Comparison of ENCODE assay signal across 24 cellular contexts in the genomic region with DNA sequence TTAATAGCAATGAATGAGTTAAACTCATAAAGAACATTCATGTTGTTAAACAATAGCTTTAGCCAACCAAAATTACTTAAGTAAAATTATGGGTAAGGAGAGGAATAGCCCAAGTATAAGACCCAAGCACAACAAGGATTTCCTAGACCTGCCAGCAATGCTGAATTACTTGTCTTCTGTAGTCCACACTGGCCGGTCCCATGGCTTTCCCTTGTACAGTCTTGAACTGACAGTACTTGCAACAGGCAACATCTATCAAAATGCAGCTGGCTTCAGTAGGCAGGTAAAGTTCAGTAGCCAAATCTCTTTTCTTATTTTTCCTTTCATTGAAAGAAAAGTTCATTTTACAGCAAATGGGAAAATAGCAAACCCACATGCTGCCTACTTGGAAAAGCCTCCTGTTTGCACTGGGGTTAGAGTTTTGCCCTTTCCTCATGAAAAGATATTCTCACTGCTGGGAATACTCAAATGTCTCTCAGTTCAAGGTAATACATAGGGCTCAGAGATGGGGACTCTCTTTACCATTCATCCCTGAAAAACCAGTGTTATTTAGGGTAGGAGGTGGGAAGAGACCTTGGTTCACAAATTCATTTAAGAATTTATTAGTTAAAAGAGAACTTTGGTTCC.
A peak's percentile ranks its signal among the peaks of the same experiment; 100 is the strongest.
DNase-seq lines count a peak whose midpoint lies in the region; ATAC-seq, FAIRE-seq and TF ChIP-seq lines count a peak whose summit lies in the region.
"Had no signal": no experiment of that assay in that cellular context is flagged by ENCODE, and none has a peak within 500 bp of the region (broad histone marks: within the 10 kb centered on the region; RNA-seq: fewer than 3 reads in every experiment).

No MANE protein-coding gene starts in this region.

- DNase-seq in HepG2 (ENCODE audit: low spot score) (no peak), Karpas-422 (no peak), right lobe of liver (no peak), T-helper 9 cell (no peak), esophagus muscularis mucosa (ENCODE audit: extremely low spot score) (no peak), COR-L47 (lab: John Stamatoyannopoulos, UW) (no peak)
- DNase-seq: AML-193; CD4-positive, alpha-beta T cell; CD8-positive, alpha-beta T cell; DMS 273 treated with DMSO at 0.1 percent for 48 hours; DMS153; DMS53; DMS79; DND-41; EL; GDM1 had no signal

- TF ChIP-seq EP300 in HepG2 (IDR thresholded peaks at IDR 0.05; ENCODE audit: low read depth in 2 of 2, low read length in 2 of 2) (no peak), HepG2 (CRISPR knock-in tag; IDR thresholded peaks at IDR 0.05; ENCODE audit: borderline replicate concordance) (no peak), esophagus muscularis mucosa (IDR thresholded peaks at IDR 0.05) (no peak)

- H2AFZ ChIP-seq in HepG2 (ENCODE audit: low read length) (no peak overlapping the region), Karpas-422 (ENCODE audit: low read length) (0 out of 2 replicates have a peak overlapping the region, but pooled peaks have one; percentile 44)

- POLR2A ChIA-PET in HepG2 (lab: Yijun Ruan, JAX): no interaction called here

- H3K4me3 ChIP-seq in liver (ENCODE audit: low read depth in 1 of 3, low read length in 3 of 3) (no peak overlapping the region), HepG2 (replicated peaks in 1 of 3; ENCODE audit: insufficient read depth in 1 of 3, low read depth in 2 of 3, low read length in 3 of 3) (no peak overlapping the region), Karpas-422 (ENCODE audit: low read length) (no peak overlapping the region), right lobe of liver (no peak overlapping the region), esophagus muscularis mucosa (no peak overlapping the region)
- H3K4me3 ChIP-seq: A549; BLaER1 treated with 17β-estradiol and CSF1 and Interleukin-3, amounts not matched to agents 10 nM and 100 nM; GM12878 had no signal

- no peak for ATAC-seq in HepG2
- peak; percentile 23 to 68 (median 54) for ATAC-seq in right lobe of liver
- ATAC-seq: A549; CD8-positive, alpha-beta T cell; GM12878 had no signal

- no peaks in the 10 kb centered on the region for H3K79me2 ChIP-seq in HepG2 (ENCODE audit: insufficient read depth, low read length)
- no peaks in the 10 kb centered on the region for H3K79me2 ChIP-seq in Karpas-422 (ENCODE audit: low read length)

- TF ChIP-seq POLR2A in HepG2 (IDR thresholded peaks at IDR 0.05; ENCODE audit: insufficient read depth in 1 of 2, low read depth in 2 of 2, low read length in 2 of 2) (no peak), right lobe of liver (IDR thresholded peaks at IDR 0.05) (no peak), esophagus muscularis mucosa (IDR thresholded peaks at IDR 0.05; ENCODE audit: low read depth) (no peak)

- CTCF ChIA-PET in HepG2 (lab: Yijun Ruan, JAX; ENCODE audit: low intra/inter-chr PET ratio, low total read pairs): no interaction called here

- intact Hi-C loops in HepG2 (cut with micrococcal nuclease; ENCODE audit: unreplicated experiment) (no loop called here), right lobe of liver (cut with DNase I) (no loop called here), esophagus muscularis mucosa (cut with DNase I) (no loop called here)

- no peaks in the 10 kb centered on the region for H3K9me3 ChIP-seq in liver (ENCODE audit: control insufficient read depth in 4 of 4, low read length in 3 of 4)
- H3K9me3 ChIP-seq in HepG2 (ENCODE audit: low read length): peaks cover 19% of the 10 kb centered on the region; the same call in 1 of the 2 replicates
- H3K9me3 ChIP-seq in Karpas-422 (ENCODE audit: low read length): no peaks in the 10 kb centered on the region
- H3K9me3 ChIP-seq in right lobe of liver: no peaks in the 10 kb centered on the region
- no peaks in the 10 kb centered on the region for H3K9me3 ChIP-seq in esophagus muscularis mucosa
- H3K9me3 ChIP-seq: A549; BLaER1 treated with 17β-estradiol and CSF1 and Interleukin-3, amounts not matched to agents 10 nM and 100 nM had no signal

- H3K9me2 ChIP-seq in Karpas-422 (replicated peaks; ENCODE audit: insufficient read depth, low read length): no peaks in the 10 kb centered on the region

- H3K9ac ChIP-seq in liver (ENCODE audit: low read depth in 1 of 2, low read length in 2 of 2) (no peak overlapping the region), HepG2 (ENCODE audit: insufficient read depth, low read depth, low read length) (no peak overlapping the region), Karpas-422 (ENCODE audit: low read length) (no peak overlapping the region)
- H3K9ac ChIP-seq: BLaER1 treated with 17β-estradiol and CSF1 and Interleukin-3, amounts not matched to agents 10 nM and 100 nM had no signal

- 85% methylated on average over 1 of the region's 1 CpG for WGBS in liver
- WGBS in HepG2 (ENCODE audit: low lambda C conversion rate): 50% methylated on average over 1 of the region's 1 CpG
- 88% methylated on average over 1 of the region's 1 CpG for WGBS in right lobe of liver (ENCODE audit: insufficient coverage, low coverage, low lambda C conversion rate, missing lambda C conversion rate)
- WGBS in esophagus muscularis mucosa: 95% methylated on average over 1 of the region's 1 CpG

- TF ChIP-seq RAD21 in liver (IDR thresholded peaks at IDR 0.05) (no peak), HepG2 (CRISPR knock-in tag; IDR thresholded peaks at IDR 0.05) (no peak)

- no peaks in the 10 kb centered on the region for H3K36me3 ChIP-seq in liver (ENCODE audit: control insufficient read depth in 4 of 4, insufficient read depth in 3 of 4, low read depth in 1 of 4, low read length in 3 of 4)
- H3K36me3 ChIP-seq in HepG2 (replicated peaks in 1 of 2; ENCODE audit: control insufficient read depth in 1 of 2, insufficient read depth in 2 of 2, low read length in 2 of 2): no peaks in the 10 kb centered on the region
- no peaks in the 10 kb centered on the region for H3K36me3 ChIP-seq in Karpas-422 (ENCODE audit: insufficient read depth, low read length)
- no peaks in the 10 kb centered on the region for H3K36me3 ChIP-seq in right lobe of liver
- H3K36me3 ChIP-seq in esophagus muscularis mucosa: no peaks in the 10 kb centered on the region
- H3K36me3 ChIP-seq: BLaER1 treated with 17β-estradiol and CSF1 and Interleukin-3, amounts not matched to agents 10 nM and 100 nM had no signal

- H3K27ac ChIP-seq in liver (ENCODE audit: low read depth in 1 of 2, low read length in 2 of 2): no peak overlapping the region
- H3K27ac ChIP-seq in HepG2 (ENCODE audit: extremely low read length, insufficient read depth, low read length): no peak overlapping the region
- H3K27ac ChIP-seq in Karpas-422 (ENCODE audit: low read length): no peak overlapping the region
- H3K27ac ChIP-seq in right lobe of liver: no peak overlapping the region
- no peak overlapping the region for H3K27ac ChIP-seq in esophagus muscularis mucosa (replicated peaks in 1 of 4)
- H3K27ac ChIP-seq: 22Rv1; A549; BLaER1 treated with 17β-estradiol and CSF1 and Interleukin-3, amounts not matched to agents 10 nM and 100 nM; C4-2B had no signal

- H4K20me1 ChIP-seq in HepG2 (ENCODE audit: insufficient read depth, low read length): no peaks in the 10 kb centered on the region
- no peaks in the 10 kb centered on the region for H4K20me1 ChIP-seq in Karpas-422 (ENCODE audit: insufficient read depth, low read depth, low read length)
- H4K20me1 ChIP-seq: BLaER1 treated with 17β-estradiol and CSF1 and Interleukin-3, amounts not matched to agents 10 nM and 100 nM had no signal

- FAIRE-seq in HepG2 (lab: Jason Lieb, UNC): no peak
- FAIRE-seq: A549, GM12878, GM12892, GM18507 had no signal

- no TSS peak for BruUV-seq in HepG2 (replicated peaks; lab: Mats Ljungman, UMichigan)

- peaks cover 0 to 5% (median 3%) of the 10 kb centered on the region in 4 donors for H3K4me1 ChIP-seq in liver (ENCODE audit: control insufficient read depth in 4 of 4, insufficient read depth in 4 of 4, low read length in 3 of 4)
- H3K4me1 ChIP-seq in HepG2 (ENCODE audit: insufficient read depth, low read length): no peaks in the 10 kb centered on the region
- H3K4me1 ChIP-seq in Karpas-422 (ENCODE audit: low read length): 0 out of 2 replicates have a peak, but pooled peaks cover 9% of the 10 kb centered on the region
- H3K4me1 ChIP-seq in right lobe of liver: peaks cover 0 to 18% (median 3%) of the 10 kb centered on the region in 4 donors
- H3K4me1 ChIP-seq in esophagus muscularis mucosa: no peaks in the 10 kb centered on the region
- H3K4me1 ChIP-seq: A549; BLaER1 treated with 17β-estradiol and CSF1 and Interleukin-3, amounts not matched to agents 10 nM and 100 nM had no signal

- in situ Hi-C loops in HepG2 (cut with HindIII; ENCODE audit: extremely low pct_ligation_motif_present, low pct_unique_long_range_greater_than_20kb): no loop called here

- TF ChIP-seq CTCF in liver (IDR thresholded peaks at IDR 0.05; ENCODE audit: low read depth, low read length, missing input control) (no peak), HepG2 (CRISPR knock-in tag; IDR thresholded peaks at IDR 0.05) (no peak), right lobe of liver (IDR thresholded peaks at IDR 0.05) (no peak), esophagus muscularis mucosa (IDR thresholded peaks at IDR 0.05) (no peak)

- no peaks in the 10 kb centered on the region for H3K27me3 ChIP-seq in liver (ENCODE audit: control insufficient read depth in 4 of 4, insufficient read depth in 4 of 4, low read length in 3 of 4)
- H3K27me3 ChIP-seq in HepG2 (ENCODE audit: control insufficient read depth in 1 of 2, insufficient read depth in 2 of 2, low read length in 2 of 2): no peaks in the 10 kb centered on the region
- no peaks in the 10 kb centered on the region for H3K27me3 ChIP-seq in Karpas-422 (ENCODE audit: low read length)
- no peaks in the 10 kb centered on the region for H3K27me3 ChIP-seq in right lobe of liver
- H3K27me3 ChIP-seq in esophagus muscularis mucosa: no peaks in the 10 kb centered on the region
- H3K27me3 ChIP-seq: BLaER1 treated with 17β-estradiol and CSF1 and Interleukin-3, amounts not matched to agents 10 nM and 100 nM had no signal

- no peak overlapping the region for H3K4me2 ChIP-seq in HepG2 (ENCODE audit: low read depth, low read length)
- no peak overlapping the region for H3K4me2 ChIP-seq in Karpas-422 (ENCODE audit: low read depth, low read length, poor library complexity, severe bottlenecking)
- H3K4me2 ChIP-seq: A549; BLaER1 treated with 17β-estradiol and CSF1 and Interleukin-3, amounts not matched to agents 10 nM and 100 nM had no signal

TF ChIP-seq in liver, 16 proteins besides CTCF, POLR2A, EP300 and RAD21:
- TF ChIP-seq GABPA (IDR thresholded peaks at IDR 0.05 in 1 of 2, conservative IDR thresholded peaks at IDR 0.05 in 1 of 2): no peak
- peak; percentile 20 to 36 for TF ChIP-seq HNF4A (conservative IDR thresholded peaks at IDR 0.05)
